In genomic region chr9:126705311-126705766, GRCh38 we compare ENCODE assay signal across 1 cellular context.
TF ChIP-seq lines count a peak whose summit lies in the region.

No MANE protein-coding gene starts in this region.

TF ChIP-seq in HepG2, 621 proteins besides CTCF, POLR2A, EP300 and RAD21 (continued from another document and continues in another):
- TF ChIP-seq IKZF5 (CRISPR knock-in tag; IDR thresholded peaks at IDR 0.05) (peak; percentile 57; the same call in 1 of the 2 replicates), ARID5B (CRISPR knock-in tag; IDR thresholded peaks at IDR 0.05) (peak; percentile 42), ELF3 (CRISPR knock-in tag; IDR thresholded peaks at IDR 0.05) (0 out of 2 replicates have a peak, but pooled peaks have one; percentile 36), HNRNPK (IDR thresholded peaks at IDR 0.05; ENCODE audit: low read depth, low read length, poor library complexity, severe bottlenecking) (no peak), ADNP (CRISPR knock-in tag; IDR thresholded peaks at IDR 0.05) (0 out of 2 replicates have a peak, but pooled peaks have one; percentile 34), ZBTB14 (CRISPR knock-in tag; IDR thresholded peaks at IDR 0.05) (no peak), YY1 (IDR thresholded peaks at IDR 0.05; ENCODE audit: insufficient read depth, insufficient replicate concordance, low read depth, low read length) (no peak), ZNF768 (CRISPR knock-in tag; IDR thresholded peaks at IDR 0.05) (peak; percentile 100), TAF1 (CRISPR knock-in tag; IDR thresholded peaks at IDR 0.05) (no peak), ZNF83 (CRISPR knock-in tag; IDR thresholded peaks at IDR 0.05; ENCODE audit: borderline replicate concordance) (no peak), MZF1 (CRISPR knock-in tag; IDR thresholded peaks at IDR 0.05; ENCODE audit: borderline replicate concordance) (no peak), THRA (CRISPR knock-in tag; IDR thresholded peaks at IDR 0.05; ENCODE audit: borderline replicate concordance) (peak; percentile 59), ZMYM4 (CRISPR knock-in tag; IDR thresholded peaks at IDR 0.05) (peak; percentile 62; the same call in 1 of the 2 replicates), NFYC (CRISPR knock-in tag; IDR thresholded peaks at IDR 0.05) (no peak), ZNF24 (IDR thresholded peaks at IDR 0.05) (no peak), GZF1 (CRISPR knock-in tag; IDR thresholded peaks at IDR 0.05) (no peak), ZNF574 (CRISPR knock-in tag; IDR thresholded peaks at IDR 0.05) (peak; percentile 47; the same call in 1 of the 2 replicates), MAX (IDR thresholded peaks at IDR 0.05) (peak; percentile 90), POGK (CRISPR knock-in tag; conservative IDR thresholded peaks at IDR 0.05) (0 out of 2 replicates have a peak, but pooled peaks have one; percentile 13), ZNF629 (CRISPR knock-in tag; conservative IDR thresholded peaks at IDR 0.05) (peak; percentile 80), ZNF605 (CRISPR knock-in tag; IDR thresholded peaks at IDR 0.05) (peak; percentile 44; the same call in 1 of the 2 replicates), RAD51 (IDR thresholded peaks at IDR 0.05; ENCODE audit: borderline replicate concordance) (peak; percentile 32; the same call in 1 of the 2 replicates), SIN3B (IDR thresholded peaks at IDR 0.05; ENCODE audit: low read length) (no peak), TGIF2 (CRISPR knock-in tag; IDR thresholded peaks at IDR 0.05) (peak; percentile 60; the same call in 1 of the 2 replicates), ZNF619 (CRISPR knock-in tag; IDR thresholded peaks at IDR 0.05) (no peak), GABPB1 (CRISPR knock-in tag; IDR thresholded peaks at IDR 0.05) (peak; percentile 44; the same call in 1 of the 2 replicates), EED (CRISPR knock-in tag; IDR thresholded peaks at IDR 0.05) (no peak), YEATS4 (CRISPR knock-in tag; IDR thresholded peaks at IDR 0.05; ENCODE audit: borderline replicate concordance) (no peak; the same call in 1 of the 2 replicates), MXD3 (CRISPR knock-in tag; IDR thresholded peaks at IDR 0.05) (0 out of 2 replicates have a peak, but pooled peaks have one; percentile 37), ZNF280B (CRISPR knock-in tag; IDR thresholded peaks at IDR 0.05; ENCODE audit: borderline replicate concordance) (peak; percentile 19; the same call in 1 of the 2 replicates), ZNF501 (CRISPR knock-in tag; IDR thresholded peaks at IDR 0.05) (0 out of 2 replicates have a peak, but pooled peaks have one; percentile 20), ARNTL (CRISPR knock-in tag; IDR thresholded peaks at IDR 0.05) (peak; percentile 96), KDM1A (CRISPR knock-in tag; IDR thresholded peaks at IDR 0.05) (peak; percentile 60; the same call in 1 of the 2 replicates), ZGPAT (CRISPR knock-in tag; IDR thresholded peaks at IDR 0.05) (peak; percentile 17; the same call in 1 of the 2 replicates), JUN (CRISPR knock-in tag; IDR thresholded peaks at IDR 0.05) (no peak), BHLHE40 (IDR thresholded peaks at IDR 0.05; ENCODE audit: low read length) (peak; percentile 94), MYC (CRISPR knock-in tag; IDR thresholded peaks at IDR 0.05; ENCODE audit: borderline replicate concordance) (peak; percentile 81; the same call in 1 of the 2 replicates), THAP9 (CRISPR knock-in tag; IDR thresholded peaks at IDR 0.05; ENCODE audit: borderline replicate concordance) (peak; percentile 15; the same call in 1 of the 2 replicates), ZNF414 (CRISPR knock-in tag; IDR thresholded peaks at IDR 0.05) (0 out of 2 replicates have a peak, but pooled peaks have one; percentile 38)
